9 cellular contexts compared by ENCODE assay signal in the genomic region with DNA sequence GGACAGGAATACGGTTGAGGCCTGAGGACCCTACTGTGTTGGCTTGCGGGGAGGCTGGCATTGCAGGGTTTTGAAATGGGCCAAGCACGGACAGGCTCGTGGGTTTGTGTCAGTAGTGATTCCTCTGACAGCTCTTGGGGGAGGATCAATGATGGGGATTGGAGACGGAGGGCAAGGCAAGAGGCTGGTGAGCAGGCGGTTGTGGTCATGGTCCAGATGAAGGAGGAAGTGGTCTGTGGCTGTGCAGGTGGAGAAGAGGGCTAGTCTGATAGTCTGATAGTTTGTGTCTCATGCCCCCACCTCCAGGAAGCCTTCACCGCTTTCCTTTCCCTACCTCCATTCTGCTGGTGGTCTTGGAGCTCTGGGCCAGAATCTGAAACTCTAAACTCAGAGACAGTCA. TPM values are rescaled to one million over a fixed set of nuclear protein-coding genes. Genes with fewer than 3 reads are reported as not detected.
A peak's percentile ranks its signal among the peaks of the same experiment; 100 is the strongest.
DNase-seq lines count a peak whose midpoint lies in the region; ATAC-seq, FAIRE-seq and TF ChIP-seq lines count a peak whose summit lies in the region.
"Had no signal": no experiment of that assay in that cellular context is flagged by ENCODE, and none has a peak within 500 bp of the region (broad histone marks: within the 10 kb centered on the region; RNA-seq: fewer than 3 reads in every experiment).

No MANE protein-coding gene starts in this region.

- H3K27ac ChIP-seq in prostate gland (peak overlapping the region; percentile 96 to 100), small intestine (ENCODE audit: low read depth in 1 of 2, low read length in 1 of 2) (peak overlapping the region in 1 of 2 donors; percentile 41)

- H3K9me3 Mint-ChIP-seq in central memory CD8-positive, alpha-beta T cell = no peaks in the 10 kb centered on the region

- H3K27me3 Mint-ChIP-seq in central memory CD8-positive, alpha-beta T cell = no peaks in the 10 kb centered on the region

- H3K4me1 Mint-ChIP-seq in central memory CD8-positive, alpha-beta T cell = peaks cover 28% of the 10 kb centered on the region

- H3K4me3 ChIP-seq in prostate gland (no peak overlapping the region), small intestine (ENCODE audit: low read depth in 1 of 2, low read length in 2 of 2) (no peak overlapping the region)

- no peak for TF ChIP-seq POLR2A in prostate gland (IDR thresholded peaks at IDR 0.05)

- no peak for ATAC-seq in central memory CD8-positive, alpha-beta T cell (replicated peaks; ENCODE audit: extremely low read depth, poor library complexity, severe bottlenecking)
- ATAC-seq in HG03460 (IDR thresholded peaks at IDR 0.05; ENCODE audit: unreplicated experiment) (no peak), GM19397 (IDR thresholded peaks at IDR 0.05; ENCODE audit: unreplicated experiment) (no peak)

- no peaks in the 10 kb centered on the region for H3K4me1 ChIP-seq in prostate gland (replicated peaks)
- H3K4me1 ChIP-seq in small intestine (ENCODE audit: control insufficient read depth in 2 of 2, insufficient read depth in 1 of 2, low read depth in 1 of 2, low read length in 1 of 2) = peaks cover 0 to 5% of the 10 kb centered on the region in 2 donors

- intact Hi-C loops in prostate gland (cut with DNase I) = loop anchor here (5.0 kb wide), 2 partner anchors 68 to 113 kb away; partner anchors contain the start of genes CSNK1E and TMEM184B

- H3K27me3 ChIP-seq in prostate gland (replicated peaks; ENCODE audit: insufficient read depth) (no peaks in the 10 kb centered on the region), small intestine (ENCODE audit: control insufficient read depth in 2 of 2, insufficient read depth in 2 of 2, low read length in 2 of 2) (no peaks in the 10 kb centered on the region)

- WGBS in prostate gland = 74% methylated on average over 7 of the region's 7 CpGs
- WGBS in small intestine, 3 donors = 62 to 80% (median 72%) methylated on average over 7 of the region's 7 CpGs

- TF ChIP-seq CTCF in prostate gland (IDR thresholded peaks at IDR 0.05) = no peak

- no peaks in the 10 kb centered on the region for H3K36me3 ChIP-seq in prostate gland
- no peaks in the 10 kb centered on the region for H3K36me3 ChIP-seq in small intestine (ENCODE audit: control insufficient read depth in 2 of 2, insufficient read depth in 2 of 2, low read length in 2 of 2)

- DNase-seq in Daoy (ENCODE audit: low read depth) = peak; percentile 51
- DNase-seq in MV-4-11 (lab: John Stamatoyannopoulos, UW) = peak; percentile 79
- no peak for DNase-seq in central memory CD8-positive, alpha-beta T cell (ENCODE audit: low spot score in 2 of 2)
- no peak for DNase-seq in prostate gland (ENCODE audit: low spot score)
- no peak for DNase-seq in small intestine
- no peak for DNase-seq in amniotic stem cell (lab: John Stamatoyannopoulos, UW)
- DNase-seq: NCI-H1092 had no signal

- H3K9me3 ChIP-seq in prostate gland (no peaks in the 10 kb centered on the region), small intestine (ENCODE audit: control insufficient read depth, low read depth) (no peaks in the 10 kb centered on the region)

- H3K4me3 Mint-ChIP-seq in central memory CD8-positive, alpha-beta T cell = peak overlapping the region; percentile 1

- H3K36me3 Mint-ChIP-seq in central memory CD8-positive, alpha-beta T cell (ENCODE audit: insufficient read depth) = peaks cover 18% of the 10 kb centered on the region

- no peak for FAIRE-seq in small intestine (lab: Jason Lieb, UNC)

- peak overlapping the region; percentile 44 for H3K27ac Mint-ChIP-seq in central memory CD8-positive, alpha-beta T cell (ENCODE audit: low read depth)

RNA-seq across cellular contexts. Expression of gene MAFF, which starts 3.0 kb away (rescaled TPM):
- 42.0 and 54.1 TPM in 2 replicates for total RNA-seq in Daoy (2014; rRNA removed; shearing (Covaris generic))
- 10 to 100 TPM; 23.6 to 26.0 TPM for total RNA-seq in prostate gland
- 10 to 100 TPM in 2 of 3 donors, 1 to 10 TPM in 1; 9.6 to 26.5 (median 17.2) TPM for polyA plus RNA-seq in small intestine

RNA-seq across cellular contexts. Expression of gene PLA2G6, which starts 23.2 kb away (rescaled TPM):
- 2.8 and 3.9 TPM in 2 replicates for total RNA-seq in Daoy (2014; rRNA removed; shearing (Covaris generic))
- 100 to 1,000 TPM in 1 of 2 donors, 10 to 100 TPM in 1; 61.5 to 138 TPM for total RNA-seq in prostate gland
- 10 to 100 TPM; 13.8 to 27.1 (median 21.6) TPM for polyA plus RNA-seq in small intestine

Comparison
In these comparisons a context has a peak if more than half of its experiments do, and no peak if none do; other contexts are left out.
1. DNase-seq: peak in Daoy (single experiment) and MV-4-11 (single experiment); none in central memory CD8-positive, alpha-beta T cell (0 of 2), prostate gland (single experiment), small intestine (single experiment) and amniotic stem cell (single experiment).
2. RNA of gene PLA2G6, which starts 23.2 kb away (total RNA-seq): 61.5 to 138 TPM in prostate gland; 2.8 to 3.9 TPM in Daoy; every median in the first group is over 10 times any median in the second.